ENCODE assay signal across 16 cellular contexts in genomic region chr4:80787306-80787705, GRCh38.
A peak's percentile ranks its signal among the peaks of the same experiment; 100 is the strongest.
DNase-seq lines count a peak whose midpoint lies in the region; ATAC-seq, FAIRE-seq and TF ChIP-seq lines count a peak whose summit lies in the region.
"Had no signal": no experiment of that assay in that cellular context is flagged by ENCODE, and none has a peak within 500 bp of the region (broad histone marks: within the 10 kb centered on the region; RNA-seq: fewer than 3 reads in every experiment).

No MANE protein-coding gene starts in this region.

- peaks cover 11% of the 10 kb centered on the region for H3K4me1 Mint-ChIP-seq in stimulated activated effector memory CD8-positive, alpha-beta T cell treated with anti-CD3 and anti-CD28 coated beads, Interleukin-12 subunit alpha, Interleukin-12 subunit beta, amount 100 ng/mL, for 72 hours

- H3K9me3 Mint-ChIP-seq in activated naive CD4-positive, alpha-beta T cell treated with anti-CD3 and anti-CD28 coated beads, Interleukin-2, amount 50 U/mL, for 72 hours: no peaks in the 10 kb centered on the region
- H3K9me3 Mint-ChIP-seq in stimulated activated effector memory CD8-positive, alpha-beta T cell treated with anti-CD3 and anti-CD28 coated beads, Interleukin-12 subunit alpha, Interleukin-12 subunit beta, amount 100 ng/mL, for 72 hours: no peaks in the 10 kb centered on the region
- H3K9me3 Mint-ChIP-seq: CD4-positive, alpha-beta T cell had no signal

- H3K4me2 ChIP-seq in BLaER1 (peak overlapping the region; percentile 61), Loucy (ENCODE audit: low read depth, low read length, poor library complexity, severe bottlenecking) (peak overlapping the region; percentile 69)

- no peaks in the 10 kb centered on the region for H4K20me1 ChIP-seq in BLaER1
- H4K20me1 ChIP-seq in Loucy (ENCODE audit: insufficient read depth, low read length, poor library complexity, severe bottlenecking): no peaks in the 10 kb centered on the region

- no peak overlapping the region; the same call in 1 of the 2 replicates for H2AFZ ChIP-seq in Loucy (ENCODE audit: low read length)
- H2AFZ ChIP-seq: GM23248 had no signal

- H3K9me3 ChIP-seq in BLaER1 (no peaks in the 10 kb centered on the region), Loucy (ENCODE audit: insufficient read depth, low read depth, low read length) (no peaks in the 10 kb centered on the region)
- H3K9me3 ChIP-seq: Caco-2, HAP-1 had no signal

- H3K4me1 ChIP-seq in BLaER1 (peaks cover 10% of the 10 kb centered on the region), Loucy (ENCODE audit: insufficient read depth, low read length, poor library complexity, severe bottlenecking) (peaks cover 32% of the 10 kb centered on the region)
- H3K4me1 ChIP-seq: Caco-2, HAP-1 had no signal

- no peak for FAIRE-seq in HTR-8/SVneo (lab: Jason Lieb, UNC)
- FAIRE-seq: GM18507 had no signal

- ATAC-seq in activated naive CD4-positive, alpha-beta T cell treated with anti-CD3 and anti-CD28 coated beads, Interleukin-2, amount 50 U/mL, for 72 hours: peak; percentile 11 to 35
- peak; percentile 69 for ATAC-seq in stimulated activated effector memory CD8-positive, alpha-beta T cell treated with anti-CD3 and anti-CD28 coated beads, Interleukin-12 subunit alpha, Interleukin-12 subunit beta, amount 100 ng/mL, for 72 hours

- H3K27ac ChIP-seq in BLaER1: no peak overlapping the region; the same call in 1 of the 2 replicates
- H3K27ac ChIP-seq: C4-2B, GM23248 had no signal

- no peaks in the 10 kb centered on the region for H3K9me2 ChIP-seq in Loucy (replicated peaks; ENCODE audit: low read depth, low read length)

- H3K27me3 ChIP-seq in BLaER1 (no peaks in the 10 kb centered on the region), Loucy (ENCODE audit: insufficient read depth, low read length, poor library complexity, severe bottlenecking) (no peaks in the 10 kb centered on the region)

- H3K9ac ChIP-seq in BLaER1 (no peak overlapping the region), Loucy (ENCODE audit: low read depth, low read length, poor library complexity, severe bottlenecking) (peak overlapping the region; percentile 50)
- H3K9ac ChIP-seq: GM23248 had no signal

- H3K4me3 Mint-ChIP-seq in stimulated activated effector memory CD8-positive, alpha-beta T cell treated with anti-CD3 and anti-CD28 coated beads, Interleukin-12 subunit alpha, Interleukin-12 subunit beta, amount 100 ng/mL, for 72 hours: no peak overlapping the region
- H3K4me3 Mint-ChIP-seq: B cell; CD4-positive, alpha-beta T cell had no signal

- no peak for DNase-seq in activated naive CD4-positive, alpha-beta T cell treated with anti-CD3 and anti-CD28 coated beads, Interleukin-2, amount 50 U/mL, for 72 hours (ENCODE audit: low spot score in 2 of 2)
- no peak for DNase-seq in activated naive CD4-positive, alpha-beta T cell treated with anti-CD3 and anti-CD28 coated beads, Interleukin-2, amount 50 U/mL, for 16 hours
- no peak for DNase-seq in stimulated activated effector memory CD8-positive, alpha-beta T cell treated with anti-CD3 and anti-CD28 coated beads, Interleukin-12 subunit alpha, Interleukin-12 subunit beta, amount 100 ng/mL, for 72 hours (ENCODE audit: low spot score in 2 of 2)
- no peak for DNase-seq in HTR-8/SVneo (ENCODE audit: insufficient read length, low spot score)
- DNase-seq: Caco-2; CD4-positive, alpha-beta T cell; DMS153; DMS79; GDM1; GM23248 had no signal

- no peak overlapping the region for H3K27ac Mint-ChIP-seq in activated naive CD4-positive, alpha-beta T cell treated with anti-CD3 and anti-CD28 coated beads, Interleukin-2, amount 50 U/mL, for 72 hours
- no peak overlapping the region for H3K27ac Mint-ChIP-seq in stimulated activated effector memory CD8-positive, alpha-beta T cell treated with anti-CD3 and anti-CD28 coated beads, Interleukin-12 subunit alpha, Interleukin-12 subunit beta, amount 100 ng/mL, for 72 hours
- H3K27ac Mint-ChIP-seq: B cell; CD4-positive, alpha-beta T cell had no signal

- TF ChIP-seq CTCF in Loucy (conservative IDR thresholded peaks at IDR 0.05; ENCODE audit: low read length): no peak

- H3F3A ChIP-seq in Loucy (ENCODE audit: low read depth): no peaks in the 10 kb centered on the region

- H3K79me2 ChIP-seq in Loucy (ENCODE audit: insufficient read depth, low read length): no peaks in the 10 kb centered on the region

- no peak overlapping the region for H3K4me3 ChIP-seq in BLaER1
- H3K4me3 ChIP-seq in Loucy (ENCODE audit: low read length, poor library complexity, severe bottlenecking): peak overlapping the region; percentile 48
- H3K4me3 ChIP-seq: GM23248, HAP-1 had no signal

- H3K36me3 Mint-ChIP-seq in activated naive CD4-positive, alpha-beta T cell treated with anti-CD3 and anti-CD28 coated beads, Interleukin-2, amount 50 U/mL, for 72 hours: no peaks in the 10 kb centered on the region
- H3K36me3 Mint-ChIP-seq in stimulated activated effector memory CD8-positive, alpha-beta T cell treated with anti-CD3 and anti-CD28 coated beads, Interleukin-12 subunit alpha, Interleukin-12 subunit beta, amount 100 ng/mL, for 72 hours: no peaks in the 10 kb centered on the region

- H3K36me3 ChIP-seq in BLaER1 (no peaks in the 10 kb centered on the region), Loucy (ENCODE audit: insufficient read depth, low read length) (no peaks in the 10 kb centered on the region)
- H3K36me3 ChIP-seq: HAP-1 had no signal
